16 cellular contexts compared by ENCODE assay signal in the genomic region with DNA sequence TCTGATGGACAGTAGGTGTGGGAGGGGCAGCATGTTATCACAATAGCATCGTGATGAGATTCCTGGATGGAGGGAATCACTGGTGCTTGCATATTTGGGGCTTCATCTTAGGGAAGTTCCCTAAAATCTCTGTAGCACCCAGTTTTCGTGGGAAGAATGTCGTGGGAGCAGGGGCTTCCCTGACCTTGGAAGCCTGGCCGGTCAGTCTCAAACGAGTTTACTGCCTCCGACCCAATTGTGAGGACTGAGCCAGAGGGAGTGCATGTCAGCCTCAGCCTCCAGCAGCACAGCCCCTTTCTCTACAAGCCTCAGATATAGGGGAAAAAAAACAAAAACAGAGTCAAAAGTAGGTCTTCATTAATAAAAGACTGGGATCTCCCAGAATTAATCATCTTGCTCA. TPM values are rescaled to one million over a fixed set of nuclear protein-coding genes. Genes with fewer than 3 reads are reported as not detected.
A peak's percentile ranks its signal among the peaks of the same experiment; 100 is the strongest.
DNase-seq lines count a peak whose midpoint lies in the region; ATAC-seq and TF ChIP-seq lines count a peak whose summit lies in the region.
"Had no signal": no experiment of that assay in that cellular context is flagged by ENCODE, and none has a peak within 500 bp of the region (broad histone marks: within the 10 kb centered on the region; RNA-seq: fewer than 3 reads in every experiment).

No MANE protein-coding gene starts in this region.

- WGBS in hepatocyte (ENCODE audit: low lambda C conversion rate, missing lambda C conversion rate): 86% methylated on average over 6 of the region's 6 CpGs
- 71% methylated on average over 6 of the region's 6 CpGs for WGBS in prostate gland

- POLR2A ChIA-PET in MCF 10A (lab: Yijun Ruan, JAX): no interaction called here
- POLR2A ChIA-PET in naive thymus-derived CD4-positive, alpha-beta T cell (lab: Charles Lee): no interaction called here

- no peaks in the 10 kb centered on the region for H3K27me3 Mint-ChIP-seq in MCF 10A (ENCODE audit: insufficient read depth, unreplicated experiment)
- H3K27me3 Mint-ChIP-seq in naive thymus-derived CD4-positive, alpha-beta T cell: peaks cover 5 to 42% (median 10%) of the 10 kb centered on the region in 5 donors

- H3K4me1 ChIP-seq in breast epithelium (peaks cover 4 to 16% of the 10 kb centered on the region in 2 donors), hepatocyte (ENCODE audit: insufficient read depth) (peaks cover 35% of the 10 kb centered on the region), prostate gland (replicated peaks) (peaks cover 5% of the 10 kb centered on the region), uterus (peaks cover 9 to 26% of the 10 kb centered on the region in 2 donors)
- peaks cover 0 to 17% of the 10 kb centered on the region in 2 donors for H3K4me1 ChIP-seq in naive thymus-derived CD4-positive, alpha-beta T cell (ENCODE audit: control insufficient read depth in 2 of 2, insufficient read depth in 2 of 2, low read length in 2 of 2)

- H3K27ac Mint-ChIP-seq in MCF 10A (ENCODE audit: low read depth, unreplicated experiment): no peak overlapping the region
- peak overlapping the region in 4 of 9 donors; percentile 41 to 95 (median 75) for H3K27ac Mint-ChIP-seq in naive thymus-derived CD4-positive, alpha-beta T cell

- TF ChIP-seq CTCF in breast epithelium (IDR thresholded peaks at IDR 0.05) (no peak), MCF 10A (IDR thresholded peaks at IDR 0.05; ENCODE audit: unreplicated experiment) (no peak), hepatocyte (IDR thresholded peaks at IDR 0.05; ENCODE audit: poor library complexity) (no peak), prostate gland (IDR thresholded peaks at IDR 0.05) (no peak), uterus (IDR thresholded peaks at IDR 0.05) (no peak)

- peaks cover 32% of the 10 kb centered on the region for H3K4me1 Mint-ChIP-seq in MCF 10A (ENCODE audit: insufficient read depth, unreplicated experiment)
- peaks cover 19 to 39% (median 33%) of the 10 kb centered on the region in 7 donors for H3K4me1 Mint-ChIP-seq in naive thymus-derived CD4-positive, alpha-beta T cell

- ATAC-seq in naive thymus-derived CD4-positive, alpha-beta T cell: no peak
- ATAC-seq: GM12878 had no signal

- no peaks in the 10 kb centered on the region for H4K20me1 ChIP-seq in hepatocyte (ENCODE audit: insufficient read depth, poor library complexity, severe bottlenecking)

- no peak overlapping the region for H3K4me2 ChIP-seq in hepatocyte

- no peak overlapping the region for H3K4me3 ChIP-seq in breast epithelium
- H3K4me3 ChIP-seq in hepatocyte: no peak overlapping the region
- no peak overlapping the region for H3K4me3 ChIP-seq in prostate gland
- H3K4me3 ChIP-seq in uterus: no peak overlapping the region
- H3K4me3 ChIP-seq in naive thymus-derived CD4-positive, alpha-beta T cell (ENCODE audit: low read length): no peak overlapping the region
- H3K4me3 ChIP-seq: GM12878 had no signal

- H3K9me2 ChIP-seq in hepatocyte (replicated peaks; ENCODE audit: insufficient read depth): no peaks in the 10 kb centered on the region

- H3K9me3 Mint-ChIP-seq in MCF 10A (ENCODE audit: unreplicated experiment): no peaks in the 10 kb centered on the region
- peaks cover 0 to 2% (median 0%) of the 10 kb centered on the region in 11 donors for H3K9me3 Mint-ChIP-seq in naive thymus-derived CD4-positive, alpha-beta T cell
- H3K9me3 Mint-ChIP-seq: CD4-positive, alpha-beta T cell had no signal

- H3K9me3 ChIP-seq in breast epithelium (no peaks in the 10 kb centered on the region), hepatocyte (ENCODE audit: low read depth) (no peaks in the 10 kb centered on the region), prostate gland (no peaks in the 10 kb centered on the region), uterus (no peaks in the 10 kb centered on the region)
- no peaks in the 10 kb centered on the region for H3K9me3 ChIP-seq in naive thymus-derived CD4-positive, alpha-beta T cell (ENCODE audit: control insufficient read depth in 2 of 3, low read length in 3 of 3)

- H3K27me3 ChIP-seq in breast epithelium (no peaks in the 10 kb centered on the region), hepatocyte (no peaks in the 10 kb centered on the region), prostate gland (replicated peaks; ENCODE audit: insufficient read depth) (no peaks in the 10 kb centered on the region), uterus (no peaks in the 10 kb centered on the region)
- H3K27me3 ChIP-seq in naive thymus-derived CD4-positive, alpha-beta T cell (ENCODE audit: control insufficient read depth in 2 of 2, insufficient read depth in 2 of 2, low read length in 2 of 2): no peaks in the 10 kb centered on the region

- TF ChIP-seq POLR2A in breast epithelium (IDR thresholded peaks at IDR 0.05) (no peak), prostate gland (IDR thresholded peaks at IDR 0.05) (no peak), uterus (IDR thresholded peaks at IDR 0.05) (no peak)

- intact Hi-C loops in breast epithelium (cut with DNase I; ENCODE audit: low total_unique reads): no loop called here
- intact Hi-C loops in MCF 10A (cut with micrococcal nuclease): no loop called here
- intact Hi-C loops in prostate gland (cut with DNase I): no loop called here
- intact Hi-C loops in uterus (cut with DNase I; ENCODE audit: low total_unique reads): no loop called here
- intact Hi-C loops in naive thymus-derived CD4-positive, alpha-beta T cell (cut with micrococcal nuclease): no loop called here

- CTCF ChIA-PET in MCF 10A (lab: Yijun Ruan, JAX): interaction anchor here (1.0 kb wide), 1 partner anchor 30 kb away, joined by 3 read pairs; no protein-coding TSS in a partner anchor
- CTCF ChIA-PET in naive thymus-derived CD4-positive, alpha-beta T cell (lab: Charles Lee): no interaction called here

- no peaks in the 10 kb centered on the region for H3K36me3 ChIP-seq in breast epithelium
- H3K36me3 ChIP-seq in hepatocyte (replicated peaks; ENCODE audit: insufficient read depth, low read depth): no peaks in the 10 kb centered on the region
- no peaks in the 10 kb centered on the region for H3K36me3 ChIP-seq in prostate gland
- H3K36me3 ChIP-seq in uterus: no peaks in the 10 kb centered on the region
- H3K36me3 ChIP-seq in naive thymus-derived CD4-positive, alpha-beta T cell (ENCODE audit: control insufficient read depth in 2 of 3, insufficient read depth in 3 of 3, low read length in 3 of 3): no peaks in the 10 kb centered on the region

- no TSS peak for BruUV-seq in MCF 10A (replicated peaks; lab: Mats Ljungman, UMichigan)

- DNase-seq in breast epithelium (ENCODE audit: low spot score in 2 of 2) (no peak), MCF 10A (ENCODE audit: unreplicated experiment) (no peak), hepatocyte (ENCODE audit: low spot score) (no peak), prostate gland (ENCODE audit: low spot score) (no peak), uterus (no peak)
- no peak for DNase-seq in stimulated activated CD4-positive, alpha-beta T cell treated with anti-CD3 and anti-CD28 coated beads, Interleukin-2, amount 100 ng/mL, for 24 hours
- no peak for DNase-seq in naive thymus-derived CD4-positive, alpha-beta T cell
- no peak for DNase-seq in NK-92 treated with Interleukin-12 subunit alpha and Interleukin-12 subunit beta, amount 100 ng/mL, for 24 hours (lab: John Stamatoyannopoulos, UW)
- DNase-seq: activated naive CD4-positive, alpha-beta T cell treated with Interleukin-2 at 50 U/mL for 16 hours; CD4-positive, alpha-beta T cell; cerebellar nuclear complex; erythroblast; hippocampal formation; NCI-H2107; nucleus accumbens had no signal

- no peak overlapping the region for H3K4me3 Mint-ChIP-seq in MCF 10A (ENCODE audit: unreplicated experiment)
- peak overlapping the region in 5 of 10 donors; percentile 29 to 86 (median 39) for H3K4me3 Mint-ChIP-seq in naive thymus-derived CD4-positive, alpha-beta T cell
- H3K4me3 Mint-ChIP-seq: CD4-positive, alpha-beta T cell had no signal

- no peak overlapping the region for H2AFZ ChIP-seq in hepatocyte

- peaks cover 46% of the 10 kb centered on the region for H3K79me2 ChIP-seq in hepatocyte

- H3K27ac ChIP-seq in breast epithelium (peak overlapping the region; percentile 86 to 95), hepatocyte (peak overlapping the region; percentile 82), prostate gland (peak overlapping the region; percentile 77 to 82), uterus (peak overlapping the region; percentile 92 to 96)
- no peak overlapping the region for H3K27ac ChIP-seq in naive thymus-derived CD4-positive, alpha-beta T cell (ENCODE audit: low read depth, low read length)

- H3K36me3 Mint-ChIP-seq in MCF 10A (ENCODE audit: insufficient read depth, unreplicated experiment): peaks cover 4% of the 10 kb centered on the region
- peaks cover 0 to 2% (median 0%) of the 10 kb centered on the region in 5 donors for H3K36me3 Mint-ChIP-seq in naive thymus-derived CD4-positive, alpha-beta T cell

RNA-seq across cellular contexts. Expression of a gene that starts 32.2 kb away (rescaled TPM):
- 100 to 1,000 TPM; 107 to 841 (median 307) TPM for total RNA-seq in breast epithelium
- 54.6 and 66.0 TPM in 2 replicates for total RNA-seq in MCF 10A (2022)
- total RNA-seq in hepatocyte: 126 and 171 TPM in 2 replicates
- 220 and 221 TPM in 2 replicates for polyA plus RNA-seq in hepatocyte
- 100 to 1,000 TPM in 1 of 2 donors, 10 to 100 TPM in 1; 82.8 to 193 TPM for total RNA-seq in prostate gland
- 100 to 1,000 TPM; 157 to 606 (median 284) TPM for total RNA-seq in uterus
- total RNA-seq in naive thymus-derived CD4-positive, alpha-beta T cell: under 1 TPM in 1 of 5 experiments, not detected in 4; 0.05 TPM
- polyA plus RNA-seq in naive thymus-derived CD4-positive, alpha-beta T cell: not detected
- total RNA-seq: CD4-positive, alpha-beta T cell had no signal

RNA-seq across cellular contexts. Expression of a gene that starts 32.3 kb away (rescaled TPM):
- 1,000 to 10,000 TPM in 1 of 3 donors, 100 to 1,000 TPM in 2; 118 to 1,008 (median 370) TPM for total RNA-seq in breast epithelium
- total RNA-seq in MCF 10A (2022): 25.9 and 42.1 TPM in 2 replicates
- total RNA-seq in hepatocyte: 223 and 269 TPM in 2 replicates
- 138 and 140 TPM in 2 replicates for polyA plus RNA-seq in hepatocyte
- 100 to 1,000 TPM in 1 of 2 donors, 10 to 100 TPM in 1; 37.3 to 132 TPM for total RNA-seq in prostate gland
- 100 to 1,000 TPM; 164 to 737 (median 209) TPM for total RNA-seq in uterus
- under 1 TPM in 1 of 5 experiments, not detected in 4; 0.24 TPM for total RNA-seq in naive thymus-derived CD4-positive, alpha-beta T cell
- not detected for polyA plus RNA-seq in naive thymus-derived CD4-positive, alpha-beta T cell

Comparison
In these comparisons a context has a peak if more than half of its experiments do, and no peak if none do; other contexts are left out.
1. RNA of a gene that starts 32.2 kb away (total RNA-seq): 157 to 606 TPM in uterus, 107 to 841 TPM in breast epithelium, 82.8 to 193 TPM in prostate gland, 126 to 171 TPM in hepatocyte and 54.6 to 66.0 TPM in MCF 10A; 0.05 TPM in naive thymus-derived CD4-positive, alpha-beta T cell; every median in the first group is over 10 times any median in the second.
2. RNA of a gene that starts 32.3 kb away (total RNA-seq): 118 to 1,008 TPM in breast epithelium, 223 to 269 TPM in hepatocyte, 164 to 737 TPM in uterus, 37.3 to 132 TPM in prostate gland and 25.9 to 42.1 TPM in MCF 10A; 0.24 TPM in naive thymus-derived CD4-positive, alpha-beta T cell; every median in the first group is over 10 times any median in the second.